ENCODE assay signal across 26 cellular contexts in genomic region chr19:8034178-8034525, GRCh38. TPM values are rescaled to one million over a fixed set of nuclear protein-coding genes. Genes with fewer than 3 reads are reported as not detected.
"Had no signal": no experiment of that assay in that cellular context is flagged by ENCODE, and none has a peak within 500 bp of the region (broad histone marks: within the 10 kb centered on the region; RNA-seq: fewer than 3 reads in every experiment).

No MANE protein-coding gene starts in this region.

- DNase-seq: activated CD4-positive, alpha-beta memory T cell treated with anti-CD3 and anti-CD28 coated beads for 36 hours; activated CD4-positive, alpha-beta T cell treated with anti-CD3 and anti-CD28 coated beads, Interleukin-2, amount 10 ng/mL, durations not matched to agents 7 days and 5 days; activated CD4-positive, CD25-positive, alpha-beta regulatory T cell; activated CD8-positive, alpha-beta memory T cell treated with anti-CD3 and anti-CD28 coated beads for 24 hours; activated effector memory CD4-positive, alpha-beta T cell treated with anti-CD3 and anti-CD28 coated beads, Interleukin-2, amount 50 U/mL, for 16 hours; activated naive CD4-positive, alpha-beta T cell treated with Interleukin-2 at 50 U/mL for 16 hours; activated T-cell treated with anti-CD3 and anti-CD28 coated beads, Interleukin-2, amount 50 U/mL, for 4 hours; amygdala; NCI-H1092; NCI-H1417; NCI-H2029 treated with DMSO at 0.1 percent for 48 hours; NCI-H345; NCI-H510A; NCI-H526 treated with DMSO at 0.1 percent for 48 hours; NCI-H82; SIG-M5; T-cell; T-helper 2 cell; T1000 had no signal

- H3K27ac Mint-ChIP-seq: activated CD4-positive, alpha-beta memory T cell treated with anti-CD3 and anti-CD28 coated beads for 36 hours; activated CD4-positive, alpha-beta T cell treated with anti-CD3 and anti-CD28 coated beads, Interleukin-2, amount 10 ng/mL, durations not matched to agents 7 days and 5 days; activated naive CD4-positive, alpha-beta T cell treated with anti-CD3 and anti-CD28 coated beads, Interleukin-2, amount 50 U/mL, for 72 hours; T-cell had no signal

- H3K27me3 Mint-ChIP-seq: activated CD4-positive, alpha-beta memory T cell treated with anti-CD3 and anti-CD28 coated beads for 36 hours had no signal

- H3K4me1 Mint-ChIP-seq: activated CD4-positive, alpha-beta T cell treated with anti-CD3 and anti-CD28 coated beads, Interleukin-2, amount 10 ng/mL, durations not matched to agents 7 days and 5 days; T-cell had no signal

- H3K4me2 ChIP-seq: KMS-11 had no signal

- H3K4me3 ChIP-seq: SK-N-MC had no signal

- H3K4me3 Mint-ChIP-seq: activated CD4-positive, alpha-beta memory T cell treated with anti-CD3 and anti-CD28 coated beads for 36 hours; activated CD4-positive, alpha-beta T cell treated with anti-CD3 and anti-CD28 coated beads, Interleukin-2, amount 10 ng/mL, durations not matched to agents 7 days and 5 days; activated T-cell treated with anti-CD3 and anti-CD28 coated beads, Interleukin-2, amount 50 U/mL, for 4 hours; T-cell had no signal

- H3K27ac ChIP-seq: KMS-11 had no signal

- H3K9ac ChIP-seq: KMS-11 had no signal

- ATAC-seq: activated naive CD4-positive, alpha-beta T cell treated with anti-CD3 and anti-CD28 coated beads, Interleukin-2, amount 50 U/mL, for 72 hours; activated T-cell treated with anti-CD3 and anti-CD28 coated beads, Interleukin-2, amount 50 U/mL, for 4 hours; T-cell had no signal

- H3K36me3 Mint-ChIP-seq: activated CD4-positive, alpha-beta memory T cell treated with anti-CD3 and anti-CD28 coated beads for 36 hours; activated naive CD4-positive, alpha-beta T cell treated with anti-CD3 and anti-CD28 coated beads, Interleukin-2, amount 50 U/mL, for 72 hours; brain; T-cell had no signal

- H3K9me3 Mint-ChIP-seq: activated CD4-positive, alpha-beta memory T cell treated with anti-CD3 and anti-CD28 coated beads for 36 hours; activated CD4-positive, alpha-beta T cell treated with anti-CD3 and anti-CD28 coated beads, Interleukin-2, amount 10 ng/mL, durations not matched to agents 7 days and 5 days; activated naive CD4-positive, alpha-beta T cell treated with anti-CD3 and anti-CD28 coated beads, Interleukin-2, amount 50 U/mL, for 72 hours; activated T-cell treated with anti-CD3 and anti-CD28 coated beads, Interleukin-2, amount 50 U/mL, for 4 hours; T-cell had no signal

RNA-seq across cellular contexts. Expression of gene CCL25, which starts 18.4 kb away (rescaled TPM):
- total RNA-seq: activated CD4-positive, alpha-beta memory T cell treated with anti-CD3 and anti-CD28 coated beads for 36 hours; activated T-cell treated with anti-CD3 and anti-CD28 coated beads, Interleukin-2, amount 50 U/mL, for 4 hours; astrocyte; MCF 10A; RPMI7951 had no signal
